26 cellular contexts compared by ENCODE assay signal in the genomic region with DNA sequence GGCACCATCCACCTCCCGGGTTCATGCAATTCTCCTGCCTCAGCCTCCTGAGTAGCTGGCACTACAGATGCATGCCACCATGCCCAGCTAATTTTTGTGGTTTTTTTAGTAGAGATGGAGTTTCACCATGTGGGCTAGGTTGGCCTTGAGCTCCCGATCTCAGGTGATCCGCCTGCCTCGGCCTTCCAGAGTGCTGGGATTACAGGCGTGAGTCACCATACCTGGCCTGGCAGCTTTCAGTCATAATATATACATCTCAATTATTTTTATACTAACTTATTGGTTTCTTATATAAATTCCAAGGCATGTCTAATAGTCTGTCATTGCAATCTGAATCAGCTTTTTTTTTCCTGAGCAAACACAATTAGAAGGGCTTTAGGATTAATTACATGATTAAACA.
"Had no signal": no experiment of that assay in that cellular context is flagged by ENCODE, and none has a peak within 500 bp of the region (broad histone marks: within the 10 kb centered on the region; RNA-seq: fewer than 3 reads in every experiment).

No MANE protein-coding gene starts in this region.

- H3K4me3 ChIP-seq: stomach, suprapubic skin, testis, thoracic aorta, thyroid gland, tibial artery, tibial nerve, transverse colon, upper lobe of left lung, upper lobe of right lung, uterus, vagina had no signal

- H3K4me1 ChIP-seq: suprapubic skin, testis, thyroid gland, tibial artery, tibial nerve, upper lobe of right lung, uterus, vagina had no signal

- H3K9me3 ChIP-seq: stomach, suprapubic skin, testis, thoracic aorta, thyroid gland, tibial artery, tibial nerve, transverse colon, upper lobe of left lung, upper lobe of right lung, uterus, vagina had no signal

- H3K36me3 ChIP-seq: stomach, suprapubic skin, thoracic aorta, thyroid gland, tibial artery, tibial nerve, transverse colon, upper lobe of left lung, upper lobe of right lung, uterus, vagina had no signal

- ATAC-seq: stimulated activated effector memory CD8-positive, alpha-beta T cell treated with anti-CD3 and anti-CD28 coated beads, Interleukin-12 subunit alpha, Interleukin-12 subunit beta, amount 100 ng/mL, for 72 hours; stimulated activated memory B cell treated with anti-CD40 and anti-IgM and Interleukin-4, amounts not matched to agents 10 μg/mL and 1 μg/mL and 100 μg/mL, for 72 hours; stimulated activated naive B cell treated with anti-CD40 and anti-IgM and Interleukin-4, amounts not matched to agents 10 μg/mL and 1 μg/mL and 100 μg/mL, for 72 hours; stimulated activated naive CD8-positive, alpha-beta T cell treated with anti-CD3 and anti-CD28 coated beads, Interleukin-15, amount 100 ng/mL, for 72 hours; stimulated activated naive CD8-positive, alpha-beta T cell treated with anti-CD3 and anti-CD28 coated beads, Interleukin-15, Interleukin-2, amounts not matched to agents 100 U/mL and 50 U/mL, for 24 hours; upper lobe of right lung had no signal

- H3K27ac ChIP-seq: stomach, suprapubic skin, testis, thoracic aorta, thyroid gland, tibial artery, tibial nerve, transverse colon, upper lobe of left lung, upper lobe of right lung, uterus, vagina had no signal

- H3K27me3 ChIP-seq: stomach, suprapubic skin, testis, thyroid gland, tibial artery, tibial nerve, transverse colon, upper lobe of left lung, upper lobe of right lung, uterus, vagina had no signal

- DNase-seq: stimulated activated CD4-positive, alpha-beta T cell treated with anti-CD3 and anti-CD28 coated beads, Interleukin-2, amount 100 ng/mL, for 48 hours; stimulated activated CD4-positive, alpha-beta T cell treated with anti-CD3 and anti-CD28 coated beads, Interleukin-4, amount 100 ng/mL, for 1 hour; stimulated activated CD4-positive, alpha-beta T cell treated with anti-CD3 and anti-CD28 coated beads, Interleukin-4, amount 100 ng/mL, for 24 hours; stimulated activated CD4-positive, alpha-beta T cell treated with anti-CD3 and anti-CD28 coated beads, Interleukin-4, amount 100 ng/mL, for 4 hours; stimulated activated CD8-positive, alpha-beta memory T cell treated with anti-CD3 and anti-CD28 coated beads, Interleukin-4, amount 100 ng/mL, for 48 hours; stimulated activated naive B cell treated with anti-CD40 and anti-IgM and Interleukin-4, amounts not matched to agents 10 μg/mL and 1 μg/mL and 100 μg/mL, for 72 hours; stimulated activated naive CD4-positive, alpha-beta T cell; stimulated activated naive CD4-positive, alpha-beta T cell treated with Interleukin-2 at 50 U/mL for 16 hours; stimulated activated naive CD8-positive, alpha-beta T cell treated with anti-CD3 and anti-CD28 coated beads, Interleukin-15, amount 100 ng/mL, for 72 hours; stimulated activated naive CD8-positive, alpha-beta T cell treated with anti-CD3 and anti-CD28 coated beads, Interleukin-15, Interleukin-2, amounts not matched to agents 100 U/mL and 50 U/mL, for 24 hours; stomach; substantia nigra; testis; thyroid gland; tibial artery; transverse colon; trophoblast cell; upper lobe of left lung; upper lobe of right lung; uterus had no signal
